1 cellular context compared by ENCODE assay signal in genomic region chr16:8634991-8635736, GRCh38.
TF ChIP-seq lines count a peak whose summit lies in the region.

No MANE protein-coding gene starts in this region.

TF ChIP-seq in K562, 482 proteins besides CTCF, POLR2A, EP300 and RAD21 (continued from another document and continues in another):
- no peak for TF ChIP-seq UBTF (IDR thresholded peaks at IDR 0.05; ENCODE audit: borderline replicate concordance in 1 of 2, low read depth in 2 of 2, low read length in 2 of 2)
- no peak for TF ChIP-seq SREBF2 (CRISPR knock-in tag; IDR thresholded peaks at IDR 0.05)
- no peak for TF ChIP-seq CSDE1 (IDR thresholded peaks at IDR 0.05)
- TF ChIP-seq TAL1 (IDR thresholded peaks at IDR 0.05), result no peak
- no peak for TF ChIP-seq ZNF584 (CRISPR knock-in tag; IDR thresholded peaks at IDR 0.05; ENCODE audit: low read depth)
- no peak for TF ChIP-seq SETDB1 (IDR thresholded peaks at IDR 0.05; ENCODE audit: low read length)
- TF ChIP-seq ZNF695 (CRISPR knock-in tag; IDR thresholded peaks at IDR 0.05), result no peak
- TF ChIP-seq ZNF511 (CRISPR knock-in tag; IDR thresholded peaks at IDR 0.05), result no peak
- no peak for TF ChIP-seq ATF4 (CRISPR knock-in tag; IDR thresholded peaks at IDR 0.05)
- no peak for TF ChIP-seq TAF9B (IDR thresholded peaks at IDR 0.05; ENCODE audit: partially characterized antibody)
- TF ChIP-seq RB1 (IDR thresholded peaks at IDR 0.05; ENCODE audit: low read depth), result 0 out of 2 replicates have a peak, but pooled peaks have one; percentile 41
- TF ChIP-seq ZNF217 (CRISPR knock-in tag; IDR thresholded peaks at IDR 0.05), result no peak
- no peak for TF ChIP-seq ATF1 (CRISPR knock-in tag; IDR thresholded peaks at IDR 0.05)
- TF ChIP-seq ATF1 (tag; IDR thresholded peaks at IDR 0.05), result peak; percentile 55
- no peak for TF ChIP-seq FIP1L1 (IDR thresholded peaks at IDR 0.05; ENCODE audit: low read depth, low read length, poor library complexity, severe bottlenecking)
- TF ChIP-seq SMC3 (conservative IDR thresholded peaks at IDR 0.05; ENCODE audit: insufficient read depth, low read depth, low read length), result peak; percentile 76
- TF ChIP-seq GTF2A2 (tag; IDR thresholded peaks at IDR 0.05), result no peak
- TF ChIP-seq CAMTA2 (CRISPR knock-in tag; conservative IDR thresholded peaks at IDR 0.05), result no peak
- no peak for TF ChIP-seq LEF1 (IDR thresholded peaks at IDR 0.05)
- TF ChIP-seq ZNF174 (CRISPR knock-in tag; IDR thresholded peaks at IDR 0.05), result no peak
- no peak for TF ChIP-seq THRA (IDR thresholded peaks at IDR 0.05)
- TF ChIP-seq ZNF586 (CRISPR knock-in tag; conservative IDR thresholded peaks at IDR 0.05), result no peak
- no peak for TF ChIP-seq ESRRB (CRISPR knock-in tag; IDR thresholded peaks at IDR 0.05; ENCODE audit: borderline replicate concordance)
- no peak for TF ChIP-seq CEBPB (tag; IDR thresholded peaks at IDR 0.05)
- TF ChIP-seq ARID3A (IDR thresholded peaks at IDR 0.05; ENCODE audit: borderline replicate concordance, low read depth, low read length), result no peak
- TF ChIP-seq POLR2AphosphoS5 (IDR thresholded peaks at IDR 0.05; ENCODE audit: control insufficient read depth, insufficient read depth, low read depth, low read length), result no peak
- TF ChIP-seq ZNF395 (CRISPR knock-in tag; IDR thresholded peaks at IDR 0.05), result no peak
- TF ChIP-seq ZSCAN29 (IDR thresholded peaks at IDR 0.05), result no peak
- TF ChIP-seq MGA (IDR thresholded peaks at IDR 0.05), result no peak
- TF ChIP-seq GABPB2 (CRISPR knock-in tag; conservative IDR thresholded peaks at IDR 0.05), result no peak
- 0 out of 2 replicates have a peak, but pooled peaks have one; percentile 9 for TF ChIP-seq BHLHE40 (IDR thresholded peaks at IDR 0.05; ENCODE audit: low read length)
- TF ChIP-seq IFI16 (CRISPR knock-in tag; IDR thresholded peaks at IDR 0.05), result no peak
- no peak for TF ChIP-seq ZNF77 (CRISPR knock-in tag; IDR thresholded peaks at IDR 0.05)
- no peak for TF ChIP-seq ETS1 (conservative IDR thresholded peaks at IDR 0.05; ENCODE audit: control insufficient read depth, low read depth, low read length)
- TF ChIP-seq ZNF764 (CRISPR knock-in tag; IDR thresholded peaks at IDR 0.05; ENCODE audit: low read depth), result no peak
- no peak for TF ChIP-seq RNF219 (CRISPR knock-in tag; IDR thresholded peaks at IDR 0.05)
- TF ChIP-seq CBX3 (IDR thresholded peaks at IDR 0.05; ENCODE audit: borderline replicate concordance in 1 of 2, low read length in 2 of 2), result no peak
